In the genomic region with DNA sequence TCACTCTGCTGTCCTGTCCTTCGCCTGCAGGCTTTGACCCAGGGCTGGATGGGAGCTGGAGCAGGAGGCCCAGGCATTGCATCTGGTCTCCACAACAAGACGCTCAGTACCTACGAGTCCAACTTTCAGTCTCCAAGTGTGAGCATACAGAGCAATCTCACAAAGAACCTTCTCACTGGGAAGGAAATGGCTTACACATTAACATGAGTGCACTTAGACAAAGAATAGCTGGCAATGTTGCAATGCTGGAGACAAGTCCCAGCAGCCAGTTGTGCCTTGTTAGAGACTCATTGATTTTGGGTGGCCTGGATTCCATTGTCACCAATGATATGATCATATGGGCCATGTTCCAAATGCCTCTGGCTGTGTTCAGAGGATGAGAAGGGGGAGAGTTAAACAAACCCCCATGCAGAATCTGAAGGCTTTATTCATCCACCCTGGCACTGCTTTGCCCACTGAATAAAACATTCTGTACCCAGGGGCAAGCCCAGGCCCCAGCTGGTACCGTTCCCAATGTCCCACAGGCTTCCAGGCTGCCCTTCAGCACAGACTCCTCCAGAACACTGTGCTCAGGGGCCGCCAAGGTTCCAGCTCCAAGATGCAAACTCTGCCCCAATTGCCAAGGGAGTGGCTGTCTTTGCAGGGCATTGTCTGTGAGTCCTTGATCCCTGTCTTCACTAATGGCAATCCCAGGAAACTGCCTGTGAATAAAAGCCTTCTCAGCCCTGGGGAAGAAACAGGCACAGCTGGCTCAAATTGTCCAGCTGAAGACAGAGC, we compare ENCODE assay signal across 12 cellular contexts.
DNase-seq lines count a peak whose midpoint lies in the region; ATAC-seq, FAIRE-seq and TF ChIP-seq lines count a peak whose summit lies in the region.
"Had no signal": no experiment of that assay in that cellular context is flagged by ENCODE, and none has a peak within 500 bp of the region (broad histone marks: within the 10 kb centered on the region; RNA-seq: fewer than 3 reads in every experiment).

No MANE protein-coding gene starts in this region.

- peaks cover 10% of the 10 kb centered on the region for H3K4me1 Mint-ChIP-seq in Caco-2 (ENCODE audit: low read depth, unreplicated experiment)
- peaks cover 51 to 60% of the 10 kb centered on the region in 2 donors for H3K4me1 Mint-ChIP-seq in immature natural killer cell
- peaks cover 18% of the 10 kb centered on the region for H3K4me1 Mint-ChIP-seq in activated naive CD8-positive, alpha-beta T cell treated with anti-CD3 and anti-CD28 coated beads, Interleukin-2, amount 50 U/mL, for 24 hours

- no peak for TF ChIP-seq POLR2A in GM12891 (IDR thresholded peaks at IDR 0.05; ENCODE audit: low read depth, low read length)

- H3K27me3 Mint-ChIP-seq in Caco-2 (ENCODE audit: insufficient read depth, unreplicated experiment) (no peaks in the 10 kb centered on the region), immature natural killer cell (ENCODE audit: low read depth in 3 of 3) (peaks cover 4 to 19% (median 13%) of the 10 kb centered on the region in 3 donors)
- H3K27me3 Mint-ChIP-seq in activated naive CD8-positive, alpha-beta T cell treated with anti-CD3 and anti-CD28 coated beads, Interleukin-2, amount 50 U/mL, for 24 hours: peaks cover 6% of the 10 kb centered on the region

- H3K36me3 Mint-ChIP-seq in Caco-2 (ENCODE audit: insufficient read depth, unreplicated experiment) (no peaks in the 10 kb centered on the region), immature natural killer cell (peaks cover 4 to 9% (median 5%) of the 10 kb centered on the region in 3 donors)
- peaks cover 4% of the 10 kb centered on the region for H3K36me3 Mint-ChIP-seq in activated naive CD8-positive, alpha-beta T cell treated with anti-CD3 and anti-CD28 coated beads, Interleukin-2, amount 50 U/mL, for 24 hours (ENCODE audit: low read depth)

- H3K27me3 ChIP-seq in Caco-2 (replicated peaks; ENCODE audit: control insufficient read depth, insufficient read depth, low read length): no peaks in the 10 kb centered on the region

- H3K27ac Mint-ChIP-seq in Caco-2 (ENCODE audit: unreplicated experiment) (no peak overlapping the region), immature natural killer cell (no peak overlapping the region)
- no peak overlapping the region for H3K27ac Mint-ChIP-seq in activated naive CD8-positive, alpha-beta T cell treated with anti-CD3 and anti-CD28 coated beads, Interleukin-2, amount 50 U/mL, for 24 hours

- H3K9me3 Mint-ChIP-seq in Caco-2 (ENCODE audit: unreplicated experiment): peaks cover 27% of the 10 kb centered on the region
- H3K9me3 Mint-ChIP-seq in immature natural killer cell: peaks cover 0 to 2% (median 0%) of the 10 kb centered on the region in 6 donors
- peaks cover 20% of the 10 kb centered on the region for H3K9me3 Mint-ChIP-seq in activated naive CD8-positive, alpha-beta T cell treated with anti-CD3 and anti-CD28 coated beads, Interleukin-2, amount 50 U/mL, for 24 hours

- FAIRE-seq in GM12891 (lab: Jason Lieb, UNC): no peak

- TF ChIP-seq CTCF in Caco-2 (IDR thresholded peaks at IDR 0.05; ENCODE audit: insufficient read depth in 1 of 2, low read depth in 1 of 2, low read length in 1 of 2, severe bottlenecking in 1 of 2, unreplicated experiment in 1 of 2): no peak

- CTCF ChIA-PET in Caco-2 (lab: Charles Lee): interaction anchor here (0.6 kb wide), 2 partner anchors 48 to 74 kb away, joined by 3 to 10 read pairs; no protein-coding TSS in a partner anchor

- H3K4me3 Mint-ChIP-seq in Caco-2 (ENCODE audit: unreplicated experiment) (peak overlapping the region; percentile 22), immature natural killer cell (peak overlapping the region in 3 of 5 donors; percentile 23 to 78 (median 78))
- H3K4me3 Mint-ChIP-seq in activated naive CD8-positive, alpha-beta T cell treated with anti-CD3 and anti-CD28 coated beads, Interleukin-2, amount 50 U/mL, for 24 hours: no peak overlapping the region
- H3K4me3 Mint-ChIP-seq: activated T-cell treated with anti-CD3 and anti-CD28 coated beads, Interleukin-2, amount 50 U/mL, for 4 hours had no signal

- ATAC-seq in activated naive CD8-positive, alpha-beta T cell treated with anti-CD3 and anti-CD28 coated beads, Interleukin-2, amount 50 U/mL, for 24 hours: no peak
- ATAC-seq: activated CD4-positive, CD25-positive, alpha-beta regulatory T cell treated with anti-CD3 and anti-CD28 coated beads, Interleukin-2, amount 50 U/mL, for 24 hours; activated T-cell treated with anti-CD3 and anti-CD28 coated beads, Interleukin-2, amount 50 U/mL, for 4 hours had no signal

- peaks cover 12% of the 10 kb centered on the region; the same call in 1 of the 2 replicates for H3K4me1 ChIP-seq in Caco-2

- no peak overlapping the region for H3K4me3 ChIP-seq in Caco-2 (ENCODE audit: low read depth, low read length)

- intact Hi-C loops in Caco-2 (cut with micrococcal nuclease; ENCODE audit: unreplicated experiment): loop anchor here (10.0 kb wide), 1 partner anchor 392 kb away; no protein-coding TSS in a partner anchor

- H3K9me3 ChIP-seq in Caco-2: no peaks in the 10 kb centered on the region

- DNase-seq in Caco-2 (peak; percentile 26 to 50), amygdala (lab: John Stamatoyannopoulos, UW) (peak; percentile 46 to 99 (median 90)), immature natural killer cell (no peak), pons (ENCODE audit: low spot score) (peak; percentile 100), iPS-NIHi11 (ENCODE audit: low spot score) (no peak), GM12891 (ENCODE audit: insufficient read length, low spot score) (no peak)
- no peak for DNase-seq in activated naive CD8-positive, alpha-beta T cell treated with anti-CD3 and anti-CD28 coated beads, Interleukin-2, amount 50 U/mL, for 24 hours
- DNase-seq in activated naive CD4-positive, alpha-beta T cell treated with Interleukin-2 at 50 U/mL for 16 hours: no peak
- DNase-seq: activated T-cell treated with anti-CD3 and anti-CD28 coated beads, Interleukin-2, amount 50 U/mL, for 4 hours; cerebellar nuclear complex; foreskin fibroblast had no signal

- no peaks in the 10 kb centered on the region for H3K36me3 ChIP-seq in Caco-2 (ENCODE audit: control insufficient read depth, insufficient read depth, low read length)

- POLR2A ChIA-PET in Caco-2 (lab: Charles Lee): no interaction called here

- no TSS peak for BruUV-seq in Caco-2 (replicated peaks; lab: Mats Ljungman, UMichigan)

TF ChIP-seq in GM12891, 5 proteins besides CTCF, POLR2A, EP300 and RAD21:
- TF ChIP-seq POLR2AphosphoS5 (IDR thresholded peaks at IDR 0.05; ENCODE audit: low read depth, low read length): no peak
- TF ChIP-seq POU2F2 (IDR thresholded peaks at IDR 0.05; ENCODE audit: low read depth, low read length): no peak
- TF ChIP-seq SPI1 (IDR thresholded peaks at IDR 0.05; ENCODE audit: low read depth, low read length): no peak
- TF ChIP-seq PAX5 (IDR thresholded peaks at IDR 0.05; ENCODE audit: insufficient read depth, low read length, severe bottlenecking): no peak
- no peak for TF ChIP-seq TAF1 (IDR thresholded peaks at IDR 0.05; ENCODE audit: low read depth, low read length)
TF ChIP-seq in GM12891: peak in this region for 0.

Comparison
In these comparisons a context has a peak if more than half of its experiments do, and no peak if none do; other contexts are left out.
1. DNase-seq: peak in Caco-2 (2 of 2), amygdala (56 of 56) and pons (single experiment); none in immature natural killer cell (0 of 3), iPS-NIHi11 (single experiment), activated naive CD8-positive, alpha-beta T cell treated with anti-CD3 and anti-CD28 coated beads, Interleukin-2, amount 50 U/mL, for 24 hours (single experiment), GM12891 (single experiment) and activated naive CD4-positive, alpha-beta T cell treated with Interleukin-2 at 50 U/mL for 16 hours (single experiment).